In the genomic region with DNA sequence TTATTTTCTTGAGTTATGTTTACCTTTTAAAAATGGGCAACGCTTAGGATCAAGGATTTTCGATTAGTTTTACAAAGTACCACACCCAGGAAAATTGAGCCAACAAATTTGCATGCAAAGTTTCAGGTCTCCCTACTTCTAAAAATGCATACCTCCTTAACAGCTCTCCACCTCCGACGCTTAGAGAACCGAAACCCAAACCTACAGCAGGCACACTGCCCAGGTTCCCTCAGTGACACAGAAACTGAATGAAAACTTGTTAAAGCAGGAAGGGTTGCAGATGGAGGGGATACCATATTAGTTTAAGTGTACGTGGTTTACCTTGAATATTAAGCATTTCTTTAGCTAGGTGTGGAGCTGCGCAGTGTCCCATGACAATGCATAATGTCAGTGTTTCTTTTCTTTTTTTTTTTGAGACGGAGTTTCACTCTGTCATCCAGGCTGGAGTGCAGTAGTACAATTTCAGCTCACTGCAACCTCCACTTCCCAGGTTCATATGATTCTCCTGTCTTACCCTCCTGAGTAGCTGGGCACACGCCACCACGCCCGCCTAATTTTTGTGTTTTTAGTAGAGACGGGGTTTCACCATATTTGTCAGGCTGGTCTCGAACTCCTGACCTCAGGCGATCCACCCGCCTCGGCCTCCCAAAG, we compare ENCODE assay signal across 9 cellular contexts. TPM values are rescaled to one million over a fixed set of nuclear protein-coding genes. Genes with fewer than 3 reads are reported as not detected.
DNase-seq lines count a peak whose midpoint lies in the region; ATAC-seq and TF ChIP-seq lines count a peak whose summit lies in the region.
"Had no signal": no experiment of that assay in that cellular context is flagged by ENCODE, and none has a peak within 500 bp of the region (broad histone marks: within the 10 kb centered on the region; RNA-seq: fewer than 3 reads in every experiment).

No MANE protein-coding gene starts in this region.

- ATAC-seq in GM19438 (IDR thresholded peaks at IDR 0.05; ENCODE audit: low read depth, unreplicated experiment) (peak; percentile 72), HG03196 (IDR thresholded peaks at IDR 0.05; ENCODE audit: unreplicated experiment) (peak; percentile 73), omental fat pad (ENCODE audit: low FRiP score) (no peak), left cardiac atrium (no peak)
- no peak for ATAC-seq in activated CD8-positive, alpha-beta T cell treated with anti-CD3 and anti-CD28 coated beads for 36 hours
- ATAC-seq: mucosa of descending colon had no signal

- H3K9me3 Mint-ChIP-seq in activated CD8-positive, alpha-beta T cell treated with anti-CD3 and anti-CD28 coated beads for 36 hours, result no peaks in the 10 kb centered on the region
- H3K9me3 Mint-ChIP-seq in type B pancreatic cell, result no peaks in the 10 kb centered on the region
- no peaks in the 10 kb centered on the region for H3K9me3 Mint-ChIP-seq in endothelial cell (ENCODE audit: unreplicated experiment)

- H3K36me3 Mint-ChIP-seq in activated CD8-positive, alpha-beta T cell treated with anti-CD3 and anti-CD28 coated beads for 36 hours (ENCODE audit: low read depth), result peaks cover 23% of the 10 kb centered on the region
- H3K36me3 Mint-ChIP-seq in type B pancreatic cell (peaks cover 5% of the 10 kb centered on the region), endothelial cell (ENCODE audit: low read depth, unreplicated experiment) (peaks cover 12% of the 10 kb centered on the region)

- CTCF ChIA-PET in activated CD8-positive, alpha-beta T cell treated with anti-CD3 and anti-CD28 coated beads for 36 hours (lab: Charles Lee), result interaction anchor here (0.9 to 2.3 kb wide), 3 partner anchors 93 to 796 kb away, joined by 3 to 11 read pairs (median 3); no protein-coding TSS in a partner anchor

- POLR2A ChIA-PET in activated CD8-positive, alpha-beta T cell treated with anti-CD3 and anti-CD28 coated beads for 36 hours (lab: Charles Lee), result interaction anchor here (1.4 to 1.6 kb wide), 2 partner anchors 10 to 139 kb away, joined by 5 to 6 read pairs; a partner anchor contains a TSS

- intact Hi-C loops in activated CD8-positive, alpha-beta T cell treated with anti-CD3 and anti-CD28 coated beads for 36 hours (cut with micrococcal nuclease), result loop anchor here (10.0 kb wide), 1 partner anchor 269 kb away; a partner anchor contains a TSS
- intact Hi-C loops in left cardiac atrium (cut with DNase I), result no loop called here

- H3K4me3 Mint-ChIP-seq in activated CD8-positive, alpha-beta T cell treated with anti-CD3 and anti-CD28 coated beads for 36 hours, result peak overlapping the region; percentile 34
- H3K4me3 Mint-ChIP-seq in type B pancreatic cell (peak overlapping the region; percentile 49), endothelial cell (ENCODE audit: unreplicated experiment) (no peak overlapping the region)

- H3K4me1 Mint-ChIP-seq in activated CD8-positive, alpha-beta T cell treated with anti-CD3 and anti-CD28 coated beads for 36 hours (ENCODE audit: low read depth), result peaks cover 43% of the 10 kb centered on the region
- H3K4me1 Mint-ChIP-seq in type B pancreatic cell (ENCODE audit: unreplicated experiment), result peaks cover 29% of the 10 kb centered on the region
- peaks cover 44% of the 10 kb centered on the region for H3K4me1 Mint-ChIP-seq in endothelial cell (ENCODE audit: unreplicated experiment)

- peaks cover 1% of the 10 kb centered on the region for H3K27me3 Mint-ChIP-seq in activated CD8-positive, alpha-beta T cell treated with anti-CD3 and anti-CD28 coated beads for 36 hours
- H3K27me3 Mint-ChIP-seq in type B pancreatic cell (no peaks in the 10 kb centered on the region), endothelial cell (ENCODE audit: unreplicated experiment) (peaks cover 12% of the 10 kb centered on the region)

- TF ChIP-seq CTCF in activated CD8-positive, alpha-beta T cell treated with anti-CD3 and anti-CD28 coated beads for 36 hours (IDR thresholded peaks at IDR 0.05), result no peak
- TF ChIP-seq CTCF in type B pancreatic cell (conservative IDR thresholded peaks at IDR 0.05) (no peak), omental fat pad (IDR thresholded peaks at IDR 0.05) (no peak), endothelial cell (IDR thresholded peaks at IDR 0.05; ENCODE audit: unreplicated experiment) (no peak)

- H3K27ac Mint-ChIP-seq in activated CD8-positive, alpha-beta T cell treated with anti-CD3 and anti-CD28 coated beads for 36 hours, result peak overlapping the region; percentile 39
- H3K27ac Mint-ChIP-seq in type B pancreatic cell, result peak overlapping the region; percentile 74
- H3K27ac Mint-ChIP-seq in endothelial cell (ENCODE audit: unreplicated experiment), result no peak overlapping the region

- DNase-seq in CD1c-positive myeloid dendritic cell (ENCODE audit: extremely low spot score) (peak; percentile 71), type B pancreatic cell (ENCODE audit: extremely low spot score, unreplicated experiment) (no peak), omental fat pad (ENCODE audit: low spot score) (no peak), left cardiac atrium (no peak), endothelial cell (ENCODE audit: low spot score) (no peak)
- no peak for DNase-seq in activated CD8-positive, alpha-beta T cell treated with anti-CD3 and anti-CD28 coated beads for 36 hours

RNA-seq across cellular contexts. Expression of a gene that starts 1.6 kb away (rescaled TPM):
- total RNA-seq in activated CD8-positive, alpha-beta T cell treated with anti-CD3 and anti-CD28 coated beads for 36 hours, result 100 to 1,000 TPM; 403 to 431 TPM
- total RNA-seq in type B pancreatic cell (ENCODE audit: low replicate concordance) (176 and 208 TPM in 2 replicates), omental fat pad (100 to 1,000 TPM; 202 to 235 (median 223) TPM), left cardiac atrium (100 to 1,000 TPM; 192 to 204 TPM), endothelial cell (ENCODE audit: unreplicated experiment) (294 TPM)

Comparison
In these comparisons a context has a peak if more than half of its experiments do, and no peak if none do; other contexts are left out.
1. ATAC-seq: peak in GM19438 (single experiment) and HG03196 (single experiment); none in activated CD8-positive, alpha-beta T cell treated with anti-CD3 and anti-CD28 coated beads for 36 hours (single experiment), omental fat pad (single experiment) and left cardiac atrium (0 of 2).